ENCODE assay signal across 34 cellular contexts in the genomic region with DNA sequence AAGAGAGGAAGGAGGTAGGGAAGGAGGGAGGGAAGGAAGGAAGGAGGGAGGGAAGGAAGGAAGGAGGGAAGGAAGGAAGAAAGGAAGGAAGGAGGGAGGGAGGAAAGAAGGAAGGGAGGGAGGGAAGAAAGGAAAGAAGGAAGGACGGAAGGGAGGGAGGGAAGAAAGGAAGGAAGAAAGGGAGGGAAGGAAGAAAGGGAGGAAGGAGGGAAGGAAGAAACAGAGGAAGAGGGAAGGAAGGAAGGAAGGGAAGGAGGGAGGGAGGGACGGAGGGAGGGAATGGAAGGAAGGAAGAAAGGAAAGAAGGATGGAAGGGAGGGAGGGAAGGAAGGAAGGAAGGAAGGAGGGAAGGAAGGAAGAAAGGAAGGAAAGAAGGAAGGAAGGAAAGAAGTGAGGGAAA. TPM values are rescaled to one million over a fixed set of nuclear protein-coding genes. Genes with fewer than 3 reads are reported as not detected.
"Had no signal": no experiment of that assay in that cellular context is flagged by ENCODE, and none has a peak within 500 bp of the region (broad histone marks: within the 10 kb centered on the region; RNA-seq: fewer than 3 reads in every experiment).

No MANE protein-coding gene starts in this region.

- ATAC-seq: effector memory CD8-positive, alpha-beta T cell; esophagus mucosa; gastrocnemius medialis; heart right ventricle; left cardiac atrium; left lung; left ventricle myocardium superior; lower lobe of right lung; mucosa of descending colon had no signal

- H3K36me3 Mint-ChIP-seq: mesothelial cell of epicardium, naive B cell had no signal

- H3K27ac ChIP-seq: colonic mucosa, epithelial cell of prostate, esophagus squamous epithelium, gastrocnemius medialis, heart right ventricle, left lung, lower lobe of right lung had no signal

- H3K36me3 ChIP-seq: colonic mucosa, esophagus squamous epithelium, gastrocnemius medialis, heart right ventricle, left lung, lower lobe of right lung had no signal

- FAIRE-seq: endometrium, islet of Langerhans, keratinocyte had no signal

- H3K4me3 Mint-ChIP-seq: dendritic cell treated with granulocyte-macrophage colony-stimulating factor and Interleukin-4, amounts not matched to agents 40 ng/mL and 50 ng/mL, for 4 days; effector memory CD8-positive, alpha-beta T cell; endodermal cell; mesothelial cell of epicardium; naive B cell had no signal

- H3K9me3 ChIP-seq: colonic mucosa, esophagus squamous epithelium, gastrocnemius medialis, heart right ventricle, left lung, lower lobe of right lung, mucosa of descending colon had no signal

- H3K27me3 ChIP-seq: colonic mucosa, gastrocnemius medialis, heart right ventricle had no signal

- H3K4me1 ChIP-seq: colonic mucosa, lower lobe of right lung had no signal

- H3K27ac Mint-ChIP-seq: dendritic cell treated with granulocyte-macrophage colony-stimulating factor and Interleukin-4, amounts not matched to agents 40 ng/mL and 50 ng/mL, for 4 days; effector memory CD8-positive, alpha-beta T cell; endodermal cell; mesothelial cell of epicardium had no signal

- H3K4me3 ChIP-seq: colonic mucosa, esophagus squamous epithelium, gastrocnemius medialis, heart right ventricle, left lung, lower lobe of right lung, mucosa of descending colon had no signal

- H3K4me1 Mint-ChIP-seq: endodermal cell, mesothelial cell of epicardium had no signal

- DNase-seq: colonic mucosa; cortex of kidney; effector CD8-positive, alpha-beta T cell; effector memory CD8-positive, alpha-beta T cell; endodermal cell; erythroblast; esophagus squamous epithelium; foreskin fibroblast; foreskin melanocyte; gastrocnemius medialis; glutamatergic neuron; head of caudate nucleus; heart right ventricle; hippocampal formation; left cardiac atrium; left lung; left ventricle myocardium superior; lower lobe of right lung; mesenchymal stem cell; mucosa of descending colon; naive B cell had no signal

- H3K9me3 Mint-ChIP-seq: effector memory CD8-positive, alpha-beta T cell; endodermal cell; mesothelial cell of epicardium had no signal

RNA-seq across cellular contexts. Expression of a gene that starts 22.4 kb away (rescaled TPM):
- total RNA-seq: colonic mucosa, dermis microvascular lymphatic vessel endothelial cell, esophagus mucosa, esophagus squamous epithelium, gastrocnemius medialis, glomerular endothelial cell, heart right ventricle, kidney epithelial cell, left cardiac atrium, left lung, left ventricle myocardium superior, lower lobe of right lung, lung microvascular endothelial cell, mesenteric fat pad, mesothelial cell of epicardium, mucosa of descending colon, myocyte had no signal
- polyA plus RNA-seq: heart right ventricle, keratinocyte had no signal
